In genomic region chr1:165408518-165408917, GRCh38 we compare ENCODE assay signal across 1 cellular context.
TF ChIP-seq lines count a peak whose summit lies in the region.

No MANE protein-coding gene starts in this region.

TF ChIP-seq in HepG2, 621 proteins besides CTCF, POLR2A, EP300 and RAD21:
- peak; percentile 63; the same call in 1 of the 2 replicates for TF ChIP-seq ATF3 (CRISPR knock-in tag; IDR thresholded peaks at IDR 0.05)
- no peak for TF ChIP-seq ARHGAP35 (CRISPR knock-in tag; IDR thresholded peaks at IDR 0.05; ENCODE audit: borderline replicate concordance)
- TF ChIP-seq JUNB (CRISPR knock-in tag; IDR thresholded peaks at IDR 0.05; ENCODE audit: borderline replicate concordance) = peak; percentile 56; the same call in 1 of the 2 replicates
- TF ChIP-seq SKIL (CRISPR knock-in tag; IDR thresholded peaks at IDR 0.05; ENCODE audit: borderline replicate concordance) = no peak
- TF ChIP-seq AGO2 (optimal IDR thresholded peaks at IDR 0.05; ENCODE audit: low read depth, low read length) = no peak
- peak; percentile 89 for TF ChIP-seq JUND (CRISPR knock-in tag; IDR thresholded peaks at IDR 0.05)
- TF ChIP-seq CBX5 (CRISPR knock-in tag; IDR thresholded peaks at IDR 0.05; ENCODE audit: borderline replicate concordance) = no peak
- peak; percentile 85 for TF ChIP-seq SMC3 (IDR thresholded peaks at IDR 0.05; ENCODE audit: low read length)
- 0 out of 2 replicates have a peak, but pooled peaks have one; percentile 20 for TF ChIP-seq TFE3 (CRISPR knock-in tag; IDR thresholded peaks at IDR 0.05)
- TF ChIP-seq NRL (CRISPR knock-in tag; IDR thresholded peaks at IDR 0.05; ENCODE audit: borderline replicate concordance) = no peak
- TF ChIP-seq STAG1 (CRISPR knock-in tag; IDR thresholded peaks at IDR 0.05) = peak; percentile 62
- TF ChIP-seq ZMAT3 (CRISPR knock-in tag; conservative IDR thresholded peaks at IDR 0.05) = no peak
- TF ChIP-seq JUN (CRISPR knock-in tag; IDR thresholded peaks at IDR 0.05) = 0 out of 2 replicates have a peak, but pooled peaks have one; percentile 28
- no peak for TF ChIP-seq NAIF1 (CRISPR knock-in tag; IDR thresholded peaks at IDR 0.05; ENCODE audit: borderline replicate concordance)
- peak; percentile 69; the same call in 1 of the 2 replicates for TF ChIP-seq FOSL1 (CRISPR knock-in tag; IDR thresholded peaks at IDR 0.05; ENCODE audit: borderline replicate concordance)
- TF ChIP-seq IRF2 (CRISPR knock-in tag; IDR thresholded peaks at IDR 0.05) = 0 out of 2 replicates have a peak, but pooled peaks have one; percentile 17
- TF ChIP-seq U2AF2 (IDR thresholded peaks at IDR 0.05; ENCODE audit: low read depth, low read length) = no peak
- no peak for TF ChIP-seq HDAC6 (IDR thresholded peaks at IDR 0.05; ENCODE audit: low read depth, low read length)
- no peak for TF ChIP-seq MAFG (CRISPR knock-in tag; IDR thresholded peaks at IDR 0.05)
- no peak for TF ChIP-seq NFATC3 (CRISPR knock-in tag; IDR thresholded peaks at IDR 0.05)
- no peak for TF ChIP-seq ZFY (CRISPR knock-in tag; IDR thresholded peaks at IDR 0.05)
- no peak for TF ChIP-seq ZNF614 (CRISPR knock-in tag; IDR thresholded peaks at IDR 0.05; ENCODE audit: borderline replicate concordance)
- TF ChIP-seq ZFP36L2 (CRISPR knock-in tag; IDR thresholded peaks at IDR 0.05) = no peak
- TF ChIP-seq SAP130 (CRISPR knock-in tag; IDR thresholded peaks at IDR 0.05; ENCODE audit: low read depth) = 0 out of 2 replicates have a peak, but pooled peaks have one; percentile 17
- no peak for TF ChIP-seq ZNF766 (CRISPR knock-in tag; IDR thresholded peaks at IDR 0.05; ENCODE audit: borderline replicate concordance)
- TF ChIP-seq ZFP36 (IDR thresholded peaks at IDR 0.05; ENCODE audit: borderline replicate concordance, low read depth, low read length, partially characterized antibody) = no peak
- TF ChIP-seq ZSCAN5A (CRISPR knock-in tag; IDR thresholded peaks at IDR 0.05; ENCODE audit: borderline replicate concordance) = no peak
- no peak for TF ChIP-seq ASH2L (IDR thresholded peaks at IDR 0.05; ENCODE audit: insufficient read length, low read depth, low read length)
- TF ChIP-seq SIX4 (CRISPR knock-in tag; IDR thresholded peaks at IDR 0.05) = 0 out of 2 replicates have a peak, but pooled peaks have one; percentile 32
- TF ChIP-seq SRY (CRISPR knock-in tag; IDR thresholded peaks at IDR 0.05) = no peak
- TF ChIP-seq MXI1 (IDR thresholded peaks at IDR 0.05; ENCODE audit: borderline replicate concordance, low read depth, low read length) = no peak
- TF ChIP-seq ZNF281 (CRISPR knock-in tag; IDR thresholded peaks at IDR 0.05; ENCODE audit: borderline replicate concordance) = no peak
- no peak for TF ChIP-seq ZZZ3 (CRISPR knock-in tag; IDR thresholded peaks at IDR 0.05; ENCODE audit: borderline replicate concordance)
- TF ChIP-seq ZKSCAN1 (IDR thresholded peaks at IDR 0.05; ENCODE audit: low read length) = no peak
- TF ChIP-seq ZNF652 (CRISPR knock-in tag; IDR thresholded peaks at IDR 0.05; ENCODE audit: borderline replicate concordance, low read depth) = no peak
- peak; percentile 97 for TF ChIP-seq FOSL2 (CRISPR knock-in tag; IDR thresholded peaks at IDR 0.05)
- no peak for TF ChIP-seq ZNF550 (CRISPR knock-in tag; IDR thresholded peaks at IDR 0.05; ENCODE audit: borderline replicate concordance)
- TF ChIP-seq ZNF644 (CRISPR knock-in tag; IDR thresholded peaks at IDR 0.05; ENCODE audit: low read depth) = peak; percentile 93
TF ChIP-seq in HepG2: peak in this region for 13.
